ENCODE assay signal across 20 cellular contexts in genomic region chr10:110165239-110165638, GRCh38. TPM values are rescaled to one million over a fixed set of nuclear protein-coding genes. Genes with fewer than 3 reads are reported as not detected.
DNase-seq lines count a peak whose midpoint lies in the region; ATAC-seq and TF ChIP-seq lines count a peak whose summit lies in the region.
"Had no signal": no experiment of that assay in that cellular context is flagged by ENCODE, and none has a peak within 500 bp of the region (broad histone marks: within the 10 kb centered on the region; RNA-seq: fewer than 3 reads in every experiment).

No MANE protein-coding gene starts in this region.

- H3K36me3 ChIP-seq in neural progenitor cell = no peaks in the 10 kb centered on the region
- H3K36me3 ChIP-seq in testis (ENCODE audit: low read depth, missing control alignments) = no peaks in the 10 kb centered on the region

- peaks cover 32% of the 10 kb centered on the region for H3K4me1 Mint-ChIP-seq in neural progenitor cell

- no peaks in the 10 kb centered on the region for H3K9me3 ChIP-seq in neural progenitor cell (ENCODE audit: low read depth)
- no peaks in the 10 kb centered on the region for H3K9me3 ChIP-seq in testis
- no peaks in the 10 kb centered on the region for H3K9me3 ChIP-seq in right cardiac atrium (ENCODE audit: control insufficient read depth, low read length)

- WGBS in testis, 2 donors = 66 to 87% methylated on average over 6 of the region's 6 CpGs
- WGBS in right cardiac atrium = 91% methylated on average over 6 of the region's 6 CpGs

- H3K27ac Mint-ChIP-seq in neural progenitor cell = no peak overlapping the region

- peaks cover 41% of the 10 kb centered on the region for H3F3A ChIP-seq in neural progenitor cell (ENCODE audit: low read depth)

- intact Hi-C loops in testis (cut with DNase I; ENCODE audit: low total_unique reads) (no loop called here), right cardiac atrium (cut with DNase I) (no loop called here)

- no peaks in the 10 kb centered on the region for H3K79me2 ChIP-seq in neural progenitor cell (ENCODE audit: low read depth)

- peak; percentile 52 for DNase-seq in activated CD8-positive, alpha-beta memory T cell treated with anti-CD3 and anti-CD28 coated beads, Interleukin-2, amount 50 U/mL, for 48 hours
- DNase-seq in activated CD8-positive, alpha-beta memory T cell treated with anti-CD3 and anti-CD28 coated beads, Interleukin-2, amount 50 U/mL, for 4 hours = no peak
- peak; percentile 22 for DNase-seq in stimulated activated naive CD4-positive, alpha-beta T cell treated with Interleukin-2 at 50 U/mL for 16 hours (lab: John Stamatoyannopoulos, UW)
- no peak for DNase-seq in stimulated activated naive CD4-positive, alpha-beta T cell (lab: John Stamatoyannopoulos, UW)
- DNase-seq in neural progenitor cell (ENCODE audit: low spot score) = no peak
- DNase-seq in testis = peak; percentile 10
- DNase-seq in right cardiac atrium = no peak
- DNase-seq in activated effector memory CD4-positive, alpha-beta T cell treated with Interleukin-2 at 50 U/mL for 16 hours = no peak
- DNase-seq: ACHN, AML-193, COR-L47, GF-D8, HCEC 1CT, NCI-H1105, NCI-H1694 treated with DMSO at 0.1 percent for 48 hours, NCI-H2107, NCI-H226, NCI-H526, OCI-M1 had no signal

- no peak for ATAC-seq in right cardiac atrium

- no peak for TF ChIP-seq POLR2A in testis (IDR thresholded peaks at IDR 0.05)

- H2AFZ ChIP-seq in neural progenitor cell (replicated peaks) = no peak overlapping the region

- H3K9ac ChIP-seq in neural progenitor cell = no peak overlapping the region

- H3K27me3 ChIP-seq in neural progenitor cell (peaks cover 84% of the 10 kb centered on the region), testis (no peaks in the 10 kb centered on the region), right cardiac atrium (ENCODE audit: control insufficient read depth, insufficient read depth) (no peaks in the 10 kb centered on the region)

- H3K4me1 ChIP-seq in neural progenitor cell (peaks cover 36% of the 10 kb centered on the region), testis (peaks cover 9% of the 10 kb centered on the region), right cardiac atrium (ENCODE audit: control insufficient read depth, insufficient read depth, low read length) (peaks cover 4% of the 10 kb centered on the region)

- H3K27ac ChIP-seq in neural progenitor cell (no peak overlapping the region), testis (no peak overlapping the region), right cardiac atrium (ENCODE audit: low read length) (no peak overlapping the region)
- H3K27ac ChIP-seq: HL-60 had no signal

- H3K4me3 Mint-ChIP-seq in neural progenitor cell = peak overlapping the region; percentile 18

- no peaks in the 10 kb centered on the region for H3K9me3 Mint-ChIP-seq in neural progenitor cell

- no peak overlapping the region for H3K4me3 ChIP-seq in neural progenitor cell
- no peak overlapping the region for H3K4me3 ChIP-seq in testis
- H3K4me3 ChIP-seq in right cardiac atrium (ENCODE audit: low read length) = no peak overlapping the region

- H4K20me1 ChIP-seq in neural progenitor cell (ENCODE audit: low read depth) = no peaks in the 10 kb centered on the region

- peaks cover 38% of the 10 kb centered on the region for H3K27me3 Mint-ChIP-seq in neural progenitor cell (ENCODE audit: insufficient read depth, low read depth)

- H3K36me3 Mint-ChIP-seq in neural progenitor cell = no peaks in the 10 kb centered on the region

- H3K4me2 ChIP-seq in neural progenitor cell = no peak overlapping the region

- TF ChIP-seq CTCF in neural progenitor cell (IDR thresholded peaks at IDR 0.05) (no peak), testis (IDR thresholded peaks at IDR 0.05) (no peak)

RNA-seq across cellular contexts. Expression of gene MXI1, which starts 42.2 kb away (rescaled TPM):
- total RNA-seq in neural progenitor cell (ENCODE audit: low replicate concordance) (18.2 and 23.5 TPM in 2 replicates), testis (10 to 100 TPM; 66.8 to 69.1 TPM), right cardiac atrium (10 to 100 TPM; 57.5 to 91.3 (median 62.4) TPM)
- polyA plus RNA-seq in testis (ENCODE audit: insufficient read depth, low read depth, low replicate concordance) (42.1 TPM), right cardiac atrium (35.5 TPM)

Comparison
In these comparisons a context has a peak if more than half of its experiments do, and no peak if none do; other contexts are left out.
1. DNase-seq: peak in activated CD8-positive, alpha-beta memory T cell treated with anti-CD3 and anti-CD28 coated beads, Interleukin-2, amount 50 U/mL, for 48 hours (single experiment), stimulated activated naive CD4-positive, alpha-beta T cell treated with Interleukin-2 at 50 U/mL for 16 hours (single experiment) and testis (single experiment); none in activated CD8-positive, alpha-beta memory T cell treated with anti-CD3 and anti-CD28 coated beads, Interleukin-2, amount 50 U/mL, for 4 hours (single experiment), stimulated activated naive CD4-positive, alpha-beta T cell (0 of 6), neural progenitor cell (single experiment), right cardiac atrium (0 of 3) and activated effector memory CD4-positive, alpha-beta T cell treated with Interleukin-2 at 50 U/mL for 16 hours (single experiment).